In genomic region chr14:85565862-85566296, GRCh38 we compare ENCODE assay signal across 14 cellular contexts. TPM values are rescaled to one million over a fixed set of nuclear protein-coding genes. Genes with fewer than 3 reads are reported as not detected.
DNase-seq lines count a peak whose midpoint lies in the region; ATAC-seq and TF ChIP-seq lines count a peak whose summit lies in the region.
"Had no signal": no experiment of that assay in that cellular context is flagged by ENCODE, and none has a peak within 500 bp of the region (broad histone marks: within the 10 kb centered on the region; RNA-seq: fewer than 3 reads in every experiment).

No MANE protein-coding gene starts in this region.

- peaks cover 24% of the 10 kb centered on the region for H3K4me1 ChIP-seq in mesodermal cell (ENCODE audit: control insufficient read depth, insufficient read depth, low read length, poor library complexity, severe bottlenecking)

- no peak for TF ChIP-seq CTCF in cardiac fibroblast (IDR thresholded peaks at IDR 0.05; ENCODE audit: low read depth, low read length)

- no peak for ATAC-seq in GM19395 (IDR thresholded peaks at IDR 0.05; ENCODE audit: unreplicated experiment)
- ATAC-seq: HCT116; stimulated activated naive CD8-positive, alpha-beta T cell treated with anti-CD3 and anti-CD28 coated beads, Interleukin-15, amount 100 ng/mL, for 72 hours; T-helper 17 cell had no signal

- DNase-seq in AG20443 (ENCODE audit: low spot score) (peak; percentile 12), NCI-H226 (peak; percentile 63), cardiac fibroblast (ENCODE audit: low read depth in 2 of 2) (peak; percentile 60 to 85), HEK293T (ENCODE audit: extremely low spot score) (no peak), COLO668 (lab: John Stamatoyannopoulos, UW; ENCODE audit: unreplicated experiment) (no peak), globus pallidus (ENCODE audit: low spot score) (no peak)
- DNase-seq: activated CD8-positive, alpha-beta memory T cell treated with anti-CD3 and anti-CD28 coated beads for 24 hours; CD4-positive, alpha-beta T cell; NCI-H774; stimulated activated naive CD8-positive, alpha-beta T cell treated with anti-CD3 and anti-CD28 coated beads, Interleukin-15, amount 100 ng/mL, for 72 hours; T-helper 17 cell had no signal

- H3K4me3 ChIP-seq in cardiac fibroblast (replicated peaks in 1 of 2; ENCODE audit: low read depth in 2 of 2, low read length in 2 of 2) (no peak overlapping the region), mesodermal cell (ENCODE audit: extremely low read depth, insufficient read depth, low read length, poor library complexity, severe bottlenecking) (no peak overlapping the region)

- no peaks in the 10 kb centered on the region for H3K9me3 ChIP-seq in mesodermal cell (ENCODE audit: control insufficient read depth, low read length)

- H3K27ac ChIP-seq in mesodermal cell (ENCODE audit: low read depth, low read length, severe bottlenecking): peak overlapping the region; percentile 57

- H3K36me3 ChIP-seq in mesodermal cell (ENCODE audit: control insufficient read depth, insufficient read depth, low read length): peaks cover 40% of the 10 kb centered on the region

- CTCF ChIA-PET in HEK293T (lab: Yijun Ruan, JAX): no interaction called here

- WGBS in mesodermal cell (ENCODE audit: insufficient coverage in 2 of 2), 2 experiments: 88% methylated on average over 1 of the region's 3 CpGs; no CpG with 5 or more reads in 1 of the 2 experiments

- POLR2A ChIA-PET in HEK293T (lab: Yijun Ruan, JAX): no interaction called here

TF ChIP-seq in HEK293T, 16 proteins besides CTCF, POLR2A, EP300 and RAD21:
- no peak for TF ChIP-seq LEF1 (IDR thresholded peaks at IDR 0.05; ENCODE audit: borderline replicate concordance)
- no peak for TF ChIP-seq SUZ12 (IDR thresholded peaks at IDR 0.05)
- TF ChIP-seq FOXA1 (IDR thresholded peaks at IDR 0.05): no peak
- TF ChIP-seq, protein P1, sequence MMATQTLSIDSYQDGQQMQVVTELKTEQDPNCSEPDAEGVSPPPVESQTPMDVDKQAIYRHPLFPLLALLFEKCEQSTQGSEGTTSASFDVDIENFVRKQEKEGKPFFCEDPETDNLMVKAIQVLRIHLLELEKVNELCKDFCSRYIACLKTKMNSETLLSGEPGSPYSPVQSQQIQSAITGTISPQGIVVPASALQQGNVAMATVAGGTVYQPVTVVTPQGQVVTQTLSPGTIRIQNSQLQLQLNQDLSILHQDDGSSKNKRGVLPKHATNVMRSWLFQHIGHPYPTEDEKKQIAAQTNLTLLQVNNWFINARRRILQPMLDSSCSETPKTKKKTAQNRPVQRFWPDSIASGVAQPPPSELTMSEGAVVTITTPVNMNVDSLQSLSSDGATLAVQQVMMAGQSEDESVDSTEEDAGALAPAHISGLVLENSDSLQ (IDR thresholded peaks at IDR 0.05): no peak
- no peak for TF ChIP-seq TARDBP (IDR thresholded peaks at IDR 0.05)
- no peak for TF ChIP-seq NFRKB (IDR thresholded peaks at IDR 0.05)
- TF ChIP-seq ELF4 (IDR thresholded peaks at IDR 0.05): no peak
- no peak for TF ChIP-seq HDGF (IDR thresholded peaks at IDR 0.05; ENCODE audit: borderline replicate concordance)
- no peak for TF ChIP-seq FOXM1 (IDR thresholded peaks at IDR 0.05; ENCODE audit: borderline replicate concordance)
- no peak for TF ChIP-seq SP1 (IDR thresholded peaks at IDR 0.05)
- no peak for TF ChIP-seq L3MBTL2 (conservative IDR thresholded peaks at IDR 0.05)
- TF ChIP-seq CTBP1 (IDR thresholded peaks at IDR 0.05; ENCODE audit: borderline replicate concordance): no peak

RNA-seq across cellular contexts. Expression of gene FLRT2, which starts 35.9 kb away (rescaled TPM):
- 82.3 TPM for polyA plus RNA-seq in mesodermal cell (2013, experiment 1 of 2)
- polyA plus RNA-seq in mesodermal cell (2013, experiment 2 of 2): 80.4 TPM

Comparison
In these comparisons a context has a peak if more than half of its experiments do, and no peak if none do; other contexts are left out.
1. DNase-seq: peak in AG20443 (single experiment), NCI-H226 (single experiment) and cardiac fibroblast (2 of 2); none in HEK293T (single experiment), COLO668 (single experiment) and globus pallidus (single experiment).